ENCODE assay signal across 11 cellular contexts in the genomic region with DNA sequence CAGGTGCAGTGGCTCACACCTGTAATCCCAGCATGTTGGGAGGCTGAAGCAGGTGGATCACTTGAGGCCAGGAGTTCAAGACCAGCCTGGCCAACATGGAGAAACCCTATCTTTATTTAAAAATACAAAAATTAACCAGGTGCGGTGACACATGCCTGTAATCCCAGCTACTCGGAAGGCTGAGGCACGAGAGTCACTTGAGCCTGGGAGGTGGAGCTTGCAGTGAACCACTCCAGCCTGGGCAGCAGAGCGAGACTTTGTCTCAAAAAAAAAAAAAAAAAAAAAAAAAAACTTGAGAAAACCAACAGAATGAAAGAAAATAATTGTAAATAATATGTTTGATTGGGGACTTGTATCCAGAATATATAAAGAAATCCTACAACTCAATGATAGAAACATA. TPM values are rescaled to one million over a fixed set of nuclear protein-coding genes. Genes with fewer than 3 reads are reported as not detected.
"Had no signal": no experiment of that assay in that cellular context is flagged by ENCODE, and none has a peak within 500 bp of the region (broad histone marks: within the 10 kb centered on the region; RNA-seq: fewer than 3 reads in every experiment).

No MANE protein-coding gene starts in this region.

RNA-seq across cellular contexts. Expression of a gene that starts 57.6 kb away (rescaled TPM):
- total RNA-seq: activated B cell treated with CpG ODN at 0.5 μM for 24 hours; activated CD4-positive, alpha-beta memory T cell treated with anti-CD3 and anti-CD28 coated beads for 36 hours; activated CD4-positive, alpha-beta T cell treated with anti-CD3 and anti-CD28 coated beads, Interleukin-2, amount 10 ng/mL, durations not matched to agents 24 days and 14 days; activated CD8-positive, alpha-beta memory T cell treated with anti-CD3 and anti-CD28 coated beads for 36 hours; activated CD8-positive, alpha-beta T cell treated with anti-CD3 and anti-CD28 coated beads for 36 hours; activated naive CD4-positive, alpha-beta T cell treated with anti-CD3 and anti-CD28 coated beads for 36 hours; activated naive CD4-positive, alpha-beta T cell treated with anti-CD3 and anti-CD28 coated beads, Interleukin-2, amount 50 U/mL, for 72 hours; activated naive CD8-positive, alpha-beta T cell treated with anti-CD3 and anti-CD28 coated beads for 36 hours; activated T-cell treated with anti-CD3 and anti-CD28 coated beads, Interleukin-2, amount 50 U/mL, for 72 hours; activated T-helper 1 cell treated with anti-CD3 and anti-CD28 coated beads, Interleukin-12 subunit alpha, Interleukin-12 subunit beta, Interleukin-2, Interleukin-4 antibody, amounts not matched to agents 30 ng/mL and 10 ng/mL and 1 ng/mL, durations not matched to agents 14 hours and 24 hours and 36 hours; T-helper 1 cell treated with Interleukin-12 subunit alpha and Interleukin-12 subunit beta and Interleukin-4 antibody, amounts not matched to agents 30 ng/mL and 1 ng/mL, for 36 hours had no signal
